In the genomic region with DNA sequence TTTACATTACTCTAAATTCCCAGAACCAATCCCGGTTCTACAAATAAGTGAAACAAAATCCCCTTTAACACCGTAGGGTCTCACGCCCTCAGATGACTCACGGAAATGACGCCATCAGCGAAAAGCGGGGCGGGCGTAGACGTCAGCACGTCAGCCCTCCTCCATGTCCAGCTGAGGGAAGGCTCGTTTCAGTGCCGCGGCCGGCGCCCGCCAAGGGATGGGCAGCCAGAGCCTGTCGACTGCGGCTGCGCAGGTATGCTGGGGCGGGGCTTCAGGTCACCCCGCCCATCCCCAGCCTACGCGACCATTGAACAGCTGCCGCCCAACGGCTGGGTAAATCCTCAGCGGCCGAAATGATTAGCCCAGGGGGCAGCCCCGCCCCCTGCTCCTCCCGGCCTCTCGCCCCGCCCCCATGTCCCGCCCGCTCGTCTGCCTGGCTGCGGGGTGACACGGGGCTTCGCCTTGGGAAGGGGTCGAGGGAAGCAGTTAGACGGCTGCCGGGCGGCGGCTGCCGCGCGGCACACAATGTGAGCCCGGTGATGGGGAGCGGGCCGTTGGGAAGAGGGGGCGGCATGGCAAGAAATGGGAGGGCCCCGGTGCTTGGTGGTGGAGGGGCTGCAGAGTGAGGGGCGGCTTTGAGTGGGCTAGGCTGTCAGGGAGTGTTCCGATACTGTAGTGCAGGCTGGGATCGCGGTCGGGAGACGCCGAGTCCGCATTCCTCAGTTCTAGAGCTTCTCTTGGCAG, we compare ENCODE assay signal across 8 cellular contexts. TPM values are rescaled to one million over a fixed set of nuclear protein-coding genes. Genes with fewer than 3 reads are reported as not detected.
A peak's percentile ranks its signal among the peaks of the same experiment; 100 is the strongest.
DNase-seq lines count a peak whose midpoint lies in the region; ATAC-seq, FAIRE-seq and TF ChIP-seq lines count a peak whose summit lies in the region.

A gene (plus strand): TSS at position 420 of the 744 bp plus-strand sequence. CDS start 1,510 bp downstream, outside the sequence.

- H3K9me3 ChIP-seq in astrocyte (ENCODE audit: insufficient read depth, low read depth, low read length) (no peaks in the 10 kb centered on the region), right cardiac atrium (ENCODE audit: control insufficient read depth, low read length) (no peaks in the 10 kb centered on the region), uterus (no peaks in the 10 kb centered on the region)

- peak within 1 kb of the TSS; percentile 90 for H3K4me2 ChIP-seq in astrocyte (ENCODE audit: low read length)

- H3K36me3 Mint-ChIP-seq in astrocyte (ENCODE audit: low read depth, unreplicated experiment): peaks cover 2% of the 10 kb centered on the region

- peak within 1 kb of the TSS; percentile 95 for H3K27ac Mint-ChIP-seq in astrocyte (ENCODE audit: unreplicated experiment)

- WGBS in right cardiac atrium: under 1% methylated on average over 59 of the region's 59 CpGs

- peaks cover 3% of the 10 kb centered on the region for H3K27me3 ChIP-seq in astrocyte (ENCODE audit: insufficient read depth, low read length)
- no peaks in the 10 kb centered on the region for H3K27me3 ChIP-seq in right cardiac atrium (ENCODE audit: control insufficient read depth, insufficient read depth)
- H3K27me3 ChIP-seq in uterus: no peaks in the 10 kb centered on the region

- H3K4me3 Mint-ChIP-seq in astrocyte (ENCODE audit: unreplicated experiment): peak within 1 kb of the TSS; percentile 97

- peak; percentile 38 for DNase-seq in NCI-H187 treated with DMSO at 0.1 percent for 48 hours (lab: John Stamatoyannopoulos, UW)
- DNase-seq in astrocyte (ENCODE audit: low read depth): peak; percentile 98
- DNase-seq in right cardiac atrium: peak; percentile 99
- peak; percentile 96 for DNase-seq in pulmonary artery endothelial cell (ENCODE audit: low read depth, low spot score)
- peak; percentile 98 to 99 for DNase-seq in uterus

- peak within 1 kb of the TSS; percentile 97 for H3K4me3 ChIP-seq in astrocyte (ENCODE audit: insufficient read depth, low read depth, low read length)
- peak within 1 kb of the TSS; percentile 85 for H3K4me3 ChIP-seq in right cardiac atrium (ENCODE audit: low read length)
- H3K4me3 ChIP-seq in uterus: peak within 1 kb of the TSS; percentile 70 to 95

- TF ChIP-seq POLR2A in uterus (IDR thresholded peaks at IDR 0.05): peak; percentile 83 to 85

- H3K27ac ChIP-seq in astrocyte (ENCODE audit: low read depth, low read length) (peak within 1 kb of the TSS; percentile 98), right cardiac atrium (ENCODE audit: low read length) (peak within 1 kb of the TSS; percentile 92), uterus (peak within 1 kb of the TSS; percentile 92 to 99)

- H3K36me3 ChIP-seq in astrocyte (ENCODE audit: insufficient read depth, low read length): no peaks in the 10 kb centered on the region
- H3K36me3 ChIP-seq in uterus: no peaks in the 10 kb centered on the region

- H3K27me3 Mint-ChIP-seq in astrocyte (ENCODE audit: low read depth, unreplicated experiment): no peaks in the 10 kb centered on the region

- ATAC-seq in GM18499 (IDR thresholded peaks at IDR 0.05; ENCODE audit: insufficient read depth, unreplicated experiment): peak; percentile 94
- ATAC-seq in HG02943 (IDR thresholded peaks at IDR 0.05; ENCODE audit: low read depth, unreplicated experiment): peak; percentile 92
- ATAC-seq in right cardiac atrium: peak; percentile 99

- TF ChIP-seq CTCF in astrocyte (IDR thresholded peaks at IDR 0.05; ENCODE audit: insufficient read depth, low read depth, low read length) (no peak), uterus (IDR thresholded peaks at IDR 0.05) (no peak)

- H3K4me1 ChIP-seq in astrocyte (ENCODE audit: insufficient read depth, low read length): peaks cover 23% of the 10 kb centered on the region
- no peaks in the 10 kb centered on the region for H3K4me1 ChIP-seq in right cardiac atrium (ENCODE audit: control insufficient read depth, insufficient read depth, low read length)
- no peaks in the 10 kb centered on the region for H3K4me1 ChIP-seq in uterus

- H2AFZ ChIP-seq in astrocyte (ENCODE audit: low read depth, low read length): peak within 1 kb of the TSS; percentile 76

- intact Hi-C loops in T-helper 2 cell treated with Interferon-gamma antibody and Interleukin-4, amounts not matched to agents 100 ng/mL and 5 ng/mL, for 36 hours (cut with micrococcal nuclease): loop anchor here (1.0 to 10.0 kb wide), 7 partner anchors 103 to 640 kb away; a partner anchor contains a TSS
- intact Hi-C loops in right cardiac atrium (cut with DNase I) (no loop called here), uterus (cut with DNase I; ENCODE audit: low total_unique reads) (no loop called here)

- H4K20me1 ChIP-seq in astrocyte (ENCODE audit: insufficient read depth, low read length): peaks cover 16% of the 10 kb centered on the region

- FAIRE-seq in astrocyte (lab: Jason Lieb, UNC): peak; percentile 83

- peaks cover 16% of the 10 kb centered on the region for H3K4me1 Mint-ChIP-seq in astrocyte (ENCODE audit: low read depth, unreplicated experiment)

- peak within 1 kb of the TSS; percentile 99 for H3K9ac ChIP-seq in astrocyte (ENCODE audit: low read length)

- no peaks in the 10 kb centered on the region for H3K9me3 Mint-ChIP-seq in astrocyte (ENCODE audit: unreplicated experiment)

- peaks cover 49% of the 10 kb centered on the region for H3K79me2 ChIP-seq in astrocyte (ENCODE audit: insufficient read depth, low read length)

RNA-seq across cellular contexts. Expression of the gene that starts here (rescaled TPM):
- total RNA-seq in T-helper 2 cell treated with Interferon-gamma antibody and Interleukin-4, amounts not matched to agents 100 ng/mL and 5 ng/mL, for 36 hours: 10.4 and 10.7 TPM in 2 replicates
- 33.4 and 35.9 TPM in 2 replicates for total RNA-seq in astrocyte
- total RNA-seq in right cardiac atrium: 10 to 100 TPM; 15.9 to 25.0 (median 18.7) TPM
- 3.5 TPM for polyA plus RNA-seq in right cardiac atrium
- 13.8 and 24.5 TPM in 2 replicates for total RNA-seq in pulmonary artery endothelial cell
- total RNA-seq in uterus: 100 to 1,000 TPM in 1 of 4 donors, 10 to 100 TPM in 3; 23.1 to 106 (median 41.8) TPM

Comparison
In these comparisons a context has a peak if more than half of its experiments do, and no peak if none do; other contexts are left out.
1. Peak in every context shown above with its lines: DNase-seq, ATAC-seq, H3K4me3 ChIP-seq and H3K27ac ChIP-seq.
2. DNase-seq: peak in every context shown above with its lines; median percentile 99 in right cardiac atrium; 98 in uterus; 98 in astrocyte; 96 in pulmonary artery endothelial cell; 38 in NCI-H187 treated with DMSO at 0.1 percent for 48 hours.